Comparison of ENCODE assay signal across 8 cellular contexts in genomic region chr16:4958510-4959111, GRCh38. TPM values are rescaled to one million over a fixed set of nuclear protein-coding genes. Genes with fewer than 3 reads are reported as not detected.
A peak's percentile ranks its signal among the peaks of the same experiment; 100 is the strongest.
DNase-seq lines count a peak whose midpoint lies in the region; ATAC-seq and TF ChIP-seq lines count a peak whose summit lies in the region.

No MANE protein-coding gene starts in this region.

- H3K27ac Mint-ChIP-seq in chondrocyte (ENCODE audit: unreplicated experiment): no peak overlapping the region
- peak overlapping the region in 1 of 10 donors; percentile 39 for H3K27ac Mint-ChIP-seq in naive thymus-derived CD8-positive, alpha-beta T cell

- ATAC-seq in HG03025 (IDR thresholded peaks at IDR 0.05; ENCODE audit: low FRiP score, unreplicated experiment): peak; percentile 16
- no peak for ATAC-seq in naive thymus-derived CD8-positive, alpha-beta T cell
- no peak for ATAC-seq in HG03175 (IDR thresholded peaks at IDR 0.05; ENCODE audit: unreplicated experiment)

- no peaks in the 10 kb centered on the region for H3K36me3 Mint-ChIP-seq in chondrocyte (ENCODE audit: low read depth)
- H3K36me3 Mint-ChIP-seq in naive thymus-derived CD8-positive, alpha-beta T cell: peaks cover 0 to 2% (median 0%) of the 10 kb centered on the region in 3 donors

- H3K4me3 ChIP-seq in AG04449 (ENCODE audit: low read depth, low read length): peak overlapping the region; percentile 47

- TF ChIP-seq CTCF in AG04449 (IDR thresholded peaks at IDR 0.05; ENCODE audit: insufficient read depth, low read length, missing control alignments) (no peak), chondrocyte (IDR thresholded peaks at IDR 0.05) (no peak)

- POLR2A ChIA-PET in AG04449 (lab: Yijun Ruan, JAX): no interaction called here
- POLR2A ChIA-PET in naive thymus-derived CD8-positive, alpha-beta T cell (lab: Charles Lee): no interaction called here

- no peaks in the 10 kb centered on the region for H3K9me3 Mint-ChIP-seq in chondrocyte (ENCODE audit: low read depth)
- H3K9me3 Mint-ChIP-seq in naive thymus-derived CD8-positive, alpha-beta T cell: peaks cover 0 to 2% (median 0%) of the 10 kb centered on the region in 9 donors

- H3K4me1 Mint-ChIP-seq in chondrocyte (ENCODE audit: low read depth): peaks cover 17% of the 10 kb centered on the region
- peaks cover 13 to 25% (median 20%) of the 10 kb centered on the region in 4 donors for H3K4me1 Mint-ChIP-seq in naive thymus-derived CD8-positive, alpha-beta T cell

- peaks cover 16% of the 10 kb centered on the region for H3K27me3 Mint-ChIP-seq in chondrocyte (ENCODE audit: low read depth)
- peaks cover 12 to 62% (median 38%) of the 10 kb centered on the region in 5 donors for H3K27me3 Mint-ChIP-seq in naive thymus-derived CD8-positive, alpha-beta T cell

- DNase-seq in AG04449 (ENCODE audit: low read depth, low spot score): no peak
- no peak for DNase-seq in chondrocyte (ENCODE audit: low spot score)
- no peak for DNase-seq in naive thymus-derived CD8-positive, alpha-beta T cell
- DNase-seq in SW480 (ENCODE audit: low spot score): no peak
- DNase-seq in iPS-NIHi11 (ENCODE audit: low spot score): no peak
- no peak for DNase-seq in NCI-H2081 treated with DMSO at 0.1 percent for 48 hours (lab: John Stamatoyannopoulos, UW)

- peak overlapping the region; percentile 60 for H3K4me3 Mint-ChIP-seq in chondrocyte (ENCODE audit: unreplicated experiment)
- H3K4me3 Mint-ChIP-seq in naive thymus-derived CD8-positive, alpha-beta T cell: peak overlapping the region in 9 of 10 donors; percentile 48 to 95 (median 84)

- CTCF ChIA-PET in AG04449 (lab: Yijun Ruan, JAX): interaction anchor here (0.7 to 3.3 kb wide), 5 partner anchors 9 to 452 kb away, joined by 3 to 16 read pairs (median 3); partner anchors contain the start of genes DNAAF8, GLYR1 and UBN1

RNA-seq across cellular contexts. Expression of gene SEC14L5, which starts 0.5 kb away (rescaled TPM):
- not detected in 3 replicates for total RNA-seq in chondrocyte
- total RNA-seq in naive thymus-derived CD8-positive, alpha-beta T cell: not detected
- polyA plus RNA-seq in naive thymus-derived CD8-positive, alpha-beta T cell: not detected

RNA-seq across cellular contexts. Expression of gene PPL, which starts 21.7 kb away (rescaled TPM):
- total RNA-seq in chondrocyte: 0.22 to 1.2 TPM (median 0.97 TPM) in 3 replicates
- not detected for total RNA-seq in naive thymus-derived CD8-positive, alpha-beta T cell
- under 1 TPM in 1 of 3 donors, not detected in 2; 0.48 TPM for polyA plus RNA-seq in naive thymus-derived CD8-positive, alpha-beta T cell
